Comparison of ENCODE assay signal across 20 cellular contexts in genomic region chr1:62870148-62870547, GRCh38.
"Had no signal": no experiment of that assay in that cellular context is flagged by ENCODE, and none has a peak within 500 bp of the region (broad histone marks: within the 10 kb centered on the region; RNA-seq: fewer than 3 reads in every experiment).

No MANE protein-coding gene starts in this region.

- H3K36me3 ChIP-seq: brain microvascular endothelial cell, upper lobe of left lung had no signal

- H3K27me3 ChIP-seq: brain microvascular endothelial cell, foreskin keratinocyte, testis, upper lobe of left lung had no signal

- H3K9ac ChIP-seq: parathyroid adenoma had no signal

- DNase-seq: activated CD4-positive, alpha-beta memory T cell treated with anti-CD3 and anti-CD28 coated beads for 36 hours; activated CD4-positive, alpha-beta T cell treated with anti-CD3 and anti-CD28 coated beads for 36 hours; activated gamma-delta T cell treated with Interleukin-2 at 50 U/mL for 16 hours; activated T-cell treated with anti-CD3 and anti-CD28 coated beads for 4 hours; amygdala; brain microvascular endothelial cell; foreskin keratinocyte; glutamatergic neuron; hypothalamus; natural killer cell; stimulated activated CD4-positive, alpha-beta T cell treated with anti-CD3 and anti-CD28 coated beads, Interleukin-4, amount 100 ng/mL, for 24 hours; SW 1271; T-helper 2 cell; testis; upper lobe of left lung had no signal

- H3K79me2 ChIP-seq: parathyroid adenoma had no signal

- H3K4me3 ChIP-seq: coronary artery, lung, testis, upper lobe of left lung had no signal

- H3K9me3 ChIP-seq: testis, upper lobe of left lung had no signal

- ATAC-seq: activated CD4-positive, alpha-beta T cell treated with anti-CD3 and anti-CD28 coated beads for 36 hours; foreskin keratinocyte; natural killer cell; sciatic nerve; stimulated activated memory B cell treated with anti-CD40 and anti-IgM and Interleukin-4, amounts not matched to agents 10 μg/mL and 1 μg/mL and 100 μg/mL, for 72 hours had no signal

- H3K27ac ChIP-seq: brain microvascular endothelial cell, coronary artery, foreskin keratinocyte, parathyroid adenoma, testis, upper lobe of left lung had no signal

- H2AFZ ChIP-seq: parathyroid adenoma had no signal

- H3K4me1 ChIP-seq: foreskin keratinocyte, parathyroid adenoma, testis, upper lobe of left lung had no signal
